Comparison of ENCODE assay signal across 15 cellular contexts in genomic region chr4:57501715-57502114, GRCh38.
A peak's percentile ranks its signal among the peaks of the same experiment; 100 is the strongest.
DNase-seq lines count a peak whose midpoint lies in the region; TF ChIP-seq lines count a peak whose summit lies in the region.
"Had no signal": no experiment of that assay in that cellular context is flagged by ENCODE, and none has a peak within 500 bp of the region (broad histone marks: within the 10 kb centered on the region; RNA-seq: fewer than 3 reads in every experiment).

No MANE protein-coding gene starts in this region.

- peak overlapping the region; percentile 77 for H3K27ac ChIP-seq in subcutaneous abdominal adipose tissue (ENCODE audit: low read depth, low read length)
- H3K27ac ChIP-seq in tibial nerve: no peak overlapping the region
- H3K27ac ChIP-seq: colonic mucosa had no signal

- H3K9ac ChIP-seq in subcutaneous abdominal adipose tissue (ENCODE audit: low read length in 5 of 5): peak overlapping the region in 1 of 5 donors; percentile 93

- H3K27ac Mint-ChIP-seq in brain: peak overlapping the region in 4 of 5 experiments; percentile 12 to 44 (median 31)
- H3K27ac Mint-ChIP-seq: activated T-helper 1 cell treated with anti-CD3 and anti-CD28 coated beads, Interleukin-12 subunit alpha, Interleukin-12 subunit beta, Interleukin-2, Interleukin-4 antibody, amounts not matched to agents 30 ng/mL and 10 ng/mL and 1 ng/mL, durations not matched to agents 14 hours and 24 hours and 36 hours had no signal

- no peak for TF ChIP-seq EP300 in tibial nerve (IDR thresholded peaks at IDR 0.05)

- peaks cover 0 to 10% (median 0%) of the 10 kb centered on the region in 5 experiments for H3K9me3 Mint-ChIP-seq in brain

- TF ChIP-seq POLR2A in lower leg skin (IDR thresholded peaks at IDR 0.05) (no peak), tibial nerve (IDR thresholded peaks at IDR 0.05) (no peak)

- H3K36me3 Mint-ChIP-seq in brain: no peaks in the 10 kb centered on the region

- H3K36me3 ChIP-seq in subcutaneous abdominal adipose tissue (ENCODE audit: control insufficient read depth in 5 of 5, insufficient read depth in 5 of 5, low read length in 5 of 5): no peaks in the 10 kb centered on the region
- H3K36me3 ChIP-seq in tibial nerve: no peaks in the 10 kb centered on the region
- H3K36me3 ChIP-seq: colonic mucosa had no signal

- TF ChIP-seq CTCF in brain (conservative IDR thresholded peaks at IDR 0.05) (no peak), lower leg skin (IDR thresholded peaks at IDR 0.05) (no peak), tibial nerve (IDR thresholded peaks at IDR 0.05) (no peak)

- H3K27me3 ChIP-seq in subcutaneous abdominal adipose tissue (ENCODE audit: control insufficient read depth in 5 of 5, insufficient read depth in 4 of 5, low read length in 5 of 5) (no peaks in the 10 kb centered on the region), tibial nerve (no peaks in the 10 kb centered on the region)
- H3K27me3 ChIP-seq: colonic mucosa had no signal

- H3K27me3 Mint-ChIP-seq in brain: peaks cover 4% of the 10 kb centered on the region

- intact Hi-C loops in lower leg skin (cut with DNase I; ENCODE audit: low total_unique reads): no loop called here

- 9 to 19% methylated on average over 4 of the region's 4 CpGs for WGBS in lower leg skin, 2 donors
- 21 to 24% methylated on average over 4 of the region's 4 CpGs for WGBS in tibial nerve, 2 donors

- H3K4me1 ChIP-seq in subcutaneous abdominal adipose tissue (ENCODE audit: control insufficient read depth in 5 of 5, insufficient read depth in 5 of 5, low read length in 5 of 5) (peaks cover 0 to 24% (median 14%) of the 10 kb centered on the region in 5 donors), tibial nerve (no peaks in the 10 kb centered on the region)
- H3K4me1 ChIP-seq: colonic mucosa had no signal

- no peak overlapping the region for H3K4me3 Mint-ChIP-seq in brain
- H3K4me3 Mint-ChIP-seq: activated T-helper 1 cell treated with anti-CD3 and anti-CD28 coated beads, Interleukin-12 subunit alpha, Interleukin-12 subunit beta, Interleukin-2, Interleukin-4 antibody, amounts not matched to agents 30 ng/mL and 10 ng/mL and 1 ng/mL, durations not matched to agents 14 hours and 24 hours and 36 hours had no signal

- H3K9me3 ChIP-seq in subcutaneous abdominal adipose tissue (ENCODE audit: control insufficient read depth in 5 of 5, low read length in 5 of 5) (no peaks in the 10 kb centered on the region), tibial nerve (no peaks in the 10 kb centered on the region)
- H3K9me3 ChIP-seq: colonic mucosa had no signal

- DNase-seq in NCI-H2029 treated with DMSO at 0.1 percent for 48 hours (lab: John Stamatoyannopoulos, UW): peak; percentile 13
- DNase-seq in NCI-H2029 (lab: John Stamatoyannopoulos, UW): no peak
- DNase-seq in iPS-NIHi7 (ENCODE audit: extremely low spot score): peak; percentile 32
- no peak for DNase-seq in lower leg skin (ENCODE audit: low spot score in 2 of 2)
- no peak for DNase-seq in tibial nerve (ENCODE audit: low spot score in 2 of 2)
- DNase-seq in NOMO-1 treated with dmso at 0.1 percent for 144 hours (lab: John Stamatoyannopoulos, UW; ENCODE audit: unreplicated experiment): no peak
- DNase-seq: activated CD4-positive, CD25-positive, alpha-beta regulatory T cell; colonic mucosa; DND-41; KG1; SHP77 treated with DMSO at 0.1 percent for 48 hours; stimulated activated CD4-positive, alpha-beta T cell treated with anti-CD3 and anti-CD28 coated beads, Interleukin-12 subunit alpha, Interleukin-12 subunit beta, amount 100 ng/mL, for 4 hours had no signal

- H3K4me3 ChIP-seq in subcutaneous abdominal adipose tissue (ENCODE audit: low read depth in 1 of 5, low read length in 5 of 5) (no peak overlapping the region), lower leg skin (ENCODE audit: low read depth, poor library complexity, severe bottlenecking) (no peak overlapping the region), tibial nerve (no peak overlapping the region)
- H3K4me3 ChIP-seq: colonic mucosa had no signal

- peaks cover 56% of the 10 kb centered on the region for H3K4me1 Mint-ChIP-seq in brain

Comparison
In these comparisons a context has a peak if more than half of its experiments do, and no peak if none do; other contexts are left out.
1. DNase-seq: peak in NCI-H2029 treated with DMSO at 0.1 percent for 48 hours (single experiment) and iPS-NIHi7 (single experiment); none in NCI-H2029 (single experiment), lower leg skin (0 of 2), tibial nerve (0 of 2) and NOMO-1 treated with dmso at 0.1 percent for 144 hours (single experiment).